Comparison of ENCODE assay signal across 1 cellular context in genomic region chr5:107618233-107618632, GRCh38.
TF ChIP-seq lines count a peak whose summit lies in the region.

No MANE protein-coding gene starts in this region.

TF ChIP-seq in GM23338, 12 proteins besides CTCF, POLR2A, EP300 and RAD21 (continued from another document):
- no peak for TF ChIP-seq REST (IDR thresholded peaks at IDR 0.05; ENCODE audit: unreplicated experiment)
- TF ChIP-seq CREB1 (CRISPR knock-in tag; IDR thresholded peaks at IDR 0.05; ENCODE audit: low read depth), result no peak
- TF ChIP-seq ZNF331 (CRISPR knock-in tag; IDR thresholded peaks at IDR 0.05; ENCODE audit: low read depth), result no peak
- no peak for TF ChIP-seq POLR2AphosphoS5 (IDR thresholded peaks at IDR 0.05; ENCODE audit: low read depth)
- TF ChIP-seq EZH2phosphoT487 (IDR thresholded peaks at IDR 0.05; ENCODE audit: unreplicated experiment), result no peak
- no peak for TF ChIP-seq JUNB (IDR thresholded peaks at IDR 0.05; ENCODE audit: unreplicated experiment)
- TF ChIP-seq EZH2 (IDR thresholded peaks at IDR 0.05; ENCODE audit: low read depth, unreplicated experiment), result no peak
- TF ChIP-seq ZNF114 (CRISPR knock-in tag; IDR thresholded peaks at IDR 0.05), result no peak
- no peak for TF ChIP-seq NANOG (IDR thresholded peaks at IDR 0.05; ENCODE audit: borderline replicate concordance)
- TF ChIP-seq ZNF462 (CRISPR knock-in tag; IDR thresholded peaks at IDR 0.05), result no peak
